Comparison of ENCODE assay signal across 1 cellular context in the genomic region with DNA sequence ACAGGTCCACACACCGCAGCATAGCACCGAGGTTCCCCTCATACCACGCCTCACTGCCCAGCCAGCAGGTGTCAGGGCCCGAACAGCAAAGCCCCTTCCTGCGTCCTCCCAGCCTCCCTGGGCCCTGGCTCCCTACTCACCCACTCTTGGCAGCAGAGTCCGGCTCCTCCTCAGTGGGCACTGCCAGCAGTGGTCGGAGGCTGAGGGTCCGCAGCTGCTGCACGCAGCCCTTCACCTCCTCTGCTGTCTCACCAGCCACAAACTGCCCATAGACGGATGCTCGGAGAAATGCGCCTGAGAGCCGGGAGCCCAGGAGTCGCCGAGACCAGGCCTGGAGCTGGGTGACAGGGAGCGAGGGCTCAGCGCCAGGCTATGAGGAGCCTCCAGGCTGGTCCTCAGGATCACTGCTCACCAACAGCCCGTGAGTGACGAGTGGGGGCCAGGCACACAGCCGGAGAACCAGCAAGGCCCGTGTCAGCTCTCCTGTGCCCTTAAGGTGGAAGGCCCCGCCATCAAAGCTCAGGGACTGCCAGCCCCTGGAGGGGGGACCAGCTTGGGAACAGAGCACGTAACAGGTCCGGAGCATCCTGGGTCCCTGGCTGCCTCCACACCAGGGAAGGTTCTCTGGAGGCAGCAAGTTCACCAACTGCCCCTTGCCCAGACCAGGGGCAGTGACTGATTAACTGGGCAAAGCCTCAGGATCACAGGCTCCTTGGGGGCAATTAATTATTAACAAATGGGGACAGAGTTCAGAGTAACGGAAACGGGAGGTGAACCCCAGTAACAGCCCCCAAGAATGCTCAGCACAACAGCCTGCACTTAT.
TF ChIP-seq lines count a peak whose summit lies in the region.

A gene with protein sequence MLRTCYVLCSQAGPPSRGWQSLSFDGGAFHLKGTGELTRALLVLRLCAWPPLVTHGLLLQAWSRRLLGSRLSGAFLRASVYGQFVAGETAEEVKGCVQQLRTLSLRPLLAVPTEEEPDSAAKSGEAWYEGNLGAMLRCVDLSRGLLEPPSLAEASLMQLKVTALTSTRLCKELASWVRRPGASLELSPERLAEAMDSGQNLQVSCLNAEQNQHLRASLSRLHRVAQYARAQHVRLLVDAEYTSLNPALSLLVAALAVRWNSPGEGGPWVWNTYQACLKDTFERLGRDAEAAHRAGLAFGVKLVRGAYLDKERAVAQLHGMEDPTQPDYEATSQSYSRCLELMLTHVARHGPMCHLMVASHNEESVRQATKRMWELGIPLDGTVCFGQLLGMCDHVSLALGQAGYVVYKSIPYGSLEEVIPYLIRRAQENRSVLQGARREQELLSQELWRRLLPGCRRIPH (minus strand): TSS at position 626 of the 823 bp plus-strand sequence. CDS start 40 bp downstream, at position 586.

TF ChIP-seq in HepG2, 621 proteins besides CTCF, POLR2A, EP300 and RAD21 (continued from another document and continues in another):
- TF ChIP-seq, protein P1, sequence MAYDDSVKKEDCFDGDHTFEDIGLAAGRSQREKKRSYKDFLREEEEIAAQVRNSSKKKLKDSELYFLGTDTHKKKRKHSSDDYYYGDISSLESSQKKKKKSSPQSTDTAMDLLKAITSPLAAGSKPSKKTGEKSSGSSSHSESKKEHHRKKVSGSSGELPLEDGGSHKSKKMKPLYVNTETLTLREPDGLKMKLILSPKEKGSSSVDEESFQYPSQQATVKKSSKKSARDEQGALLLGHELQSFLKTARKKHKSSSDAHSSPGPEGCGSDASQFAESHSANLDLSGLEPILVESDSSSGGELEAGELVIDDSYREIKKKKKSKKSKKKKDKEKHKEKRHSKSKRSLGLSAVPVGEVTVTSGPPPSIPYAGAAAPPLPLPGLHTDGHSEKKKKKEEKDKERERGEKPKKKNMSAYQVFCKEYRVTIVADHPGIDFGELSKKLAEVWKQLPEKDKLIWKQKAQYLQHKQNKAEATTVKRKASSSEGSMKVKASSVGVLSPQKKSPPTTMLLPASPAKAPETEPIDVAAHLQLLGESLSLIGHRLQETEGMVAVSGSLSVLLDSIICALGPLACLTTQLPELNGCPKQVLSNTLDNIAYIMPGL (CRISPR knock-in tag; IDR thresholded peaks at IDR 0.05; ENCODE audit: borderline replicate concordance in 1 of 2, low read depth in 1 of 2), result peak; percentile 42 to 77; a peak in 3 of 4 replicates
- 0 out of 2 replicates have a peak, but pooled peaks have one; percentile 25 for TF ChIP-seq SMAD1 (CRISPR knock-in tag; IDR thresholded peaks at IDR 0.05; ENCODE audit: borderline replicate concordance, low read depth)
- no peak for TF ChIP-seq BHLHE40 (IDR thresholded peaks at IDR 0.05; ENCODE audit: low read length)
- peak; percentile 82 for TF ChIP-seq THAP11 (CRISPR knock-in tag; IDR thresholded peaks at IDR 0.05)
- TF ChIP-seq, protein P2, sequence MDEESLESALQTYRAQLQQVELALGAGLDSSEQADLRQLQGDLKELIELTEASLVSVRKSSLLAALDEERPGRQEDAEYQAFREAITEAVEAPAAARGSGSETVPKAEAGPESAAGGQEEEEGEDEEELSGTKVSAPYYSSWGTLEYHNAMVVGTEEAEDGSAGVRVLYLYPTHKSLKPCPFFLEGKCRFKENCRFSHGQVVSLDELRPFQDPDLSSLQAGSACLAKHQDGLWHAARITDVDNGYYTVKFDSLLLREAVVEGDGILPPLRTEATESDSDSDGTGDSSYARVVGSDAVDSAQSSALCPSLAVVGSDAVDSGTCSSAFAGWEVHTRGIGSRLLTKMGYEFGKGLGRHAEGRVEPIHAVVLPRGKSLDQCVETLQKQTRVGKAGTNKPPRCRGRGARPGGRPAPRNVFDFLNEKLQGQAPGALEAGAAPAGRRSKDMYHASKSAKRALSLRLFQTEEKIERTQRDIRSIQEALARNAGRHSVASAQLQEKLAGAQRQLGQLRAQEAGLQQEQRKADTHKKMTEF (CRISPR knock-in tag; IDR thresholded peaks at IDR 0.05), result peak; percentile 70
- peak; percentile 27; the same call in 1 of the 2 replicates for TF ChIP-seq ZIK1 (CRISPR knock-in tag; IDR thresholded peaks at IDR 0.05; ENCODE audit: borderline replicate concordance, low read depth)
- no peak for TF ChIP-seq ZNF234 (CRISPR knock-in tag; conservative IDR thresholded peaks at IDR 0.05)
- no peak for TF ChIP-seq ATF7-NPFF (CRISPR knock-in tag; IDR thresholded peaks at IDR 0.05; ENCODE audit: low read depth)
- no peak for TF ChIP-seq ATF1 (CRISPR knock-in tag; IDR thresholded peaks at IDR 0.05)
- TF ChIP-seq, protein P3, sequence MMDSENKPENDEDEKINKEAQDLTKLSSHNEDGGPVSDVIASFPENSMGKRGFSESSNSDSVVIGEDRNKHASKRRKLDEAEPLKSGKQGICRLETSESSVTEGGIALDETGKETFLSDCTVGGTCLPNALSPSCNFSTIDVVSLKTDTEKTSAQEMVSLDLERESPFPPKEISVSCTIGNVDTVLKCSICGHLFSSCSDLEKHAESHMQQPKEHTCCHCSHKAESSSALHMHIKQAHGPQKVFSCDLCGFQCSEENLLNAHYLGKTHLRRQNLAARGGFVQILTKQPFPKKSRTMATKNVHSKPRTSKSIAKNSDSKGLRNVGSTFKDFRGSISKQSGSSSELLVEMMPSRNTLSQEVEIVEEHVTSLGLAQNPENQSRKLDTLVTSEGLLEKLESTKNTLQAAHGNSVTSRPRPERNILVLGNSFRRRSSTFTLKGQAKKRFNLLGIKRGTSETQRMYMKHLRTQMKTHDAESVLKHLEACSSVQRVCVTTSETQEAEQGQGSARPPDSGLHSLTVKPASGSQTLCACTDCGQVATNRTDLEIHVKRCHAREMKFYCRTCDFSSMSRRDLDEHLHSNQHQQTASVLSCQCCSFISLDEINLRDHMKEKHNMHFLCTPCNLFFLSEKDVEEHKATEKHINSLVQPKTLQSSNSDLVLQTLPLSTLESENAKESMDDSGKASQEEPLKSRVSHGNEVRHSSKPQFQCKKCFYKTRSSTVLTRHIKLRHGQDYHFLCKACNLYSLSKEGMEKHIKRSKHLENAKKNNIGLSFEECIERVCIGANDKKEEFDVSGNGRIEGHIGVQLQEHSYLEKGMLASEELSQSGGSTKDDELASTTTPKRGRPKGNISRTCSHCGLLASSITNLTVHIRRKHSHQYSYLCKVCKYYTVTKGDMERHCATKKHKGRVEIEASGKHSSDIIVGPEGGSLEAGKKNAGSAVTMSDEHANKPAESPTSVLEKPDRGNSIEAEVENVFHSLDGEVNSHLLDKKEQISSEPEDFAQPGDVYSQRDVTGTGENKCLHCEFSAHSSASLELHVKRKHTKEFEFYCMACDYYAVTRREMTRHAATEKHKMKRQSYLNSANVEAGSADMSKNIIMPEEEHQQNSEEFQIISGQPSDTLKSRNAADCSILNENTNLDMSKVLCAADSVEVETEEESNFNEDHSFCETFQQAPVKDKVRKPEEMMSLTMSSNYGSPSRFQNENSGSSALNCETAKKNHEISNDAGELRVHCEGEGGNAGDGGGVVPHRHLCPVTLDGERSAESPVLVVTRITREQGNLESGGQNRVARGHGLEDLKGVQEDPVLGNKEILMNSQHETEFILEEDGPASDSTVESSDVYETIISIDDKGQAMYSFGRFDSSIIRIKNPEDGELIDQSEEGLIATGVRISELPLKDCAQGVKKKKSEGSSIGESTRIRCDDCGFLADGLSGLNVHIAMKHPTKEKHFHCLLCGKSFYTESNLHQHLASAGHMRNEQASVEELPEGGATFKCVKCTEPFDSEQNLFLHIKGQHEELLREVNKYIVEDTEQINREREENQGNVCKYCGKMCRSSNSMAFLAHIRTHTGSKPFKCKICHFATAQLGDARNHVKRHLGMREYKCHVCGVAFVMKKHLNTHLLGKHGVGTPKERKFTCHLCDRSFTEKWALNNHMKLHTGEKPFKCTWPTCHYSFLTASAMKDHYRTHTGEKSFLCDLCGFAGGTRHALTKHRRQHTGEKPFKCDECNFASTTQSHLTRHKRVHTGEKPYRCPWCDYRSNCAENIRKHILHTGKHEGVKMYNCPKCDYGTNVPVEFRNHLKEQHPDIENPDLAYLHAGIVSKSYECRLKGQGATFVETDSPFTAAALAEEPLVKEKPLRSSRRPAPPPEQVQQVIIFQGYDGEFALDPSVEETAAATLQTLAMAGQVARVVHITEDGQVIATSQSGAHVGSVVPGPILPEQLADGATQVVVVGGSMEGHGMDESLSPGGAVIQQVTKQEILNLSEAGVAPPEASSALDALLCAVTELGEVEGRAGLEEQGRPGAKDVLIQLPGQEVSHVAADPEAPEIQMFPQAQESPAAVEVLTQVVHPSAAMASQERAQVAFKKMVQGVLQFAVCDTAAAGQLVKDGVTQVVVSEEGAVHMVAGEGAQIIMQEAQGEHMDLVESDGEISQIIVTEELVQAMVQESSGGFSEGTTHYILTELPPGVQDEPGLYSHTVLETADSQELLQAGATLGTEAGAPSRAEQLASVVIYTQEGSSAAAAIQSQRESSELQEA (CRISPR knock-in tag; IDR thresholded peaks at IDR 0.05; ENCODE audit: not compliant biosample characterization), result peak; percentile 20
- TF ChIP-seq, protein P4, sequence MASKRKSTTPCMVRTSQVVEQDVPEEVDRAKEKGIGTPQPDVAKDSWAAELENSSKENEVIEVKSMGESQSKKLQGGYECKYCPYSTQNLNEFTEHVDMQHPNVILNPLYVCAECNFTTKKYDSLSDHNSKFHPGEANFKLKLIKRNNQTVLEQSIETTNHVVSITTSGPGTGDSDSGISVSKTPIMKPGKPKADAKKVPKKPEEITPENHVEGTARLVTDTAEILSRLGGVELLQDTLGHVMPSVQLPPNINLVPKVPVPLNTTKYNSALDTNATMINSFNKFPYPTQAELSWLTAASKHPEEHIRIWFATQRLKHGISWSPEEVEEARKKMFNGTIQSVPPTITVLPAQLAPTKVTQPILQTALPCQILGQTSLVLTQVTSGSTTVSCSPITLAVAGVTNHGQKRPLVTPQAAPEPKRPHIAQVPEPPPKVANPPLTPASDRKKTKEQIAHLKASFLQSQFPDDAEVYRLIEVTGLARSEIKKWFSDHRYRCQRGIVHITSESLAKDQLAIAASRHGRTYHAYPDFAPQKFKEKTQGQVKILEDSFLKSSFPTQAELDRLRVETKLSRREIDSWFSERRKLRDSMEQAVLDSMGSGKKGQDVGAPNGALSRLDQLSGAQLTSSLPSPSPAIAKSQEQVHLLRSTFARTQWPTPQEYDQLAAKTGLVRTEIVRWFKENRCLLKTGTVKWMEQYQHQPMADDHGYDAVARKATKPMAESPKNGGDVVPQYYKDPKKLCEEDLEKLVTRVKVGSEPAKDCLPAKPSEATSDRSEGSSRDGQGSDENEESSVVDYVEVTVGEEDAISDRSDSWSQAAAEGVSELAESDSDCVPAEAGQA (IDR thresholded peaks at IDR 0.05; ENCODE audit: low read depth), result no peak
- TF ChIP-seq, protein P4 (CRISPR knock-in tag; IDR thresholded peaks at IDR 0.05; ENCODE audit: borderline replicate concordance), result no peak
- no peak for TF ChIP-seq JDP2 (CRISPR knock-in tag; IDR thresholded peaks at IDR 0.05; ENCODE audit: borderline replicate concordance)
- TF ChIP-seq ZKSCAN5 (CRISPR knock-in tag; IDR thresholded peaks at IDR 0.05), result no peak
- peak; percentile 69 for TF ChIP-seq HNF4G (IDR thresholded peaks at IDR 0.05; ENCODE audit: borderline replicate concordance, low read depth, low read length)
- no peak; the same call in 1 of the 2 replicates for TF ChIP-seq HNF4G (CRISPR knock-in tag; IDR thresholded peaks at IDR 0.05; ENCODE audit: borderline replicate concordance, low read depth)
- no peak; the same call in 1 of the 2 replicates for TF ChIP-seq KLF6 (CRISPR knock-in tag; IDR thresholded peaks at IDR 0.05)
- TF ChIP-seq ZNF569 (CRISPR knock-in tag; IDR thresholded peaks at IDR 0.05; ENCODE audit: borderline replicate concordance), result no peak
- TF ChIP-seq, protein P5, sequence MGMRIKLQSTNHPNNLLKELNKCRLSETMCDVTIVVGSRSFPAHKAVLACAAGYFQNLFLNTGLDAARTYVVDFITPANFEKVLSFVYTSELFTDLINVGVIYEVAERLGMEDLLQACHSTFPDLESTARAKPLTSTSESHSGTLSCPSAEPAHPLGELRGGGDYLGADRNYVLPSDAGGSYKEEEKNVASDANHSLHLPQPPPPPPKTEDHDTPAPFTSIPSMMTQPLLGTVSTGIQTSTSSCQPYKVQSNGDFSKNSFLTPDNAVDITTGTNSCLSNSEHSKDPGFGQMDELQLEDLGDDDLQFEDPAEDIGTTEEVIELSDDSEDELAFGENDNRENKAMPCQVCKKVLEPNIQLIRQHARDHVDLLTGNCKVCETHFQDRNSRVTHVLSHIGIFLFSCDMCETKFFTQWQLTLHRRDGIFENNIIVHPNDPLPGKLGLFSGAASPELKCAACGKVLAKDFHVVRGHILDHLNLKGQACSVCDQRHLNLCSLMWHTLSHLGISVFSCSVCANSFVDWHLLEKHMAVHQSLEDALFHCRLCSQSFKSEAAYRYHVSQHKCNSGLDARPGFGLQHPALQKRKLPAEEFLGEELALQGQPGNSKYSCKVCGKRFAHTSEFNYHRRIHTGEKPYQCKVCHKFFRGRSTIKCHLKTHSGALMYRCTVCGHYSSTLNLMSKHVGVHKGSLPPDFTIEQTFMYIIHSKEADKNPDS (CRISPR knock-in tag; IDR thresholded peaks at IDR 0.05), result peak; percentile 22; the same call in 1 of the 2 replicates
- no peak for TF ChIP-seq HNRNPUL1 (IDR thresholded peaks at IDR 0.05; ENCODE audit: low read depth, low read length)
- TF ChIP-seq, protein P6, sequence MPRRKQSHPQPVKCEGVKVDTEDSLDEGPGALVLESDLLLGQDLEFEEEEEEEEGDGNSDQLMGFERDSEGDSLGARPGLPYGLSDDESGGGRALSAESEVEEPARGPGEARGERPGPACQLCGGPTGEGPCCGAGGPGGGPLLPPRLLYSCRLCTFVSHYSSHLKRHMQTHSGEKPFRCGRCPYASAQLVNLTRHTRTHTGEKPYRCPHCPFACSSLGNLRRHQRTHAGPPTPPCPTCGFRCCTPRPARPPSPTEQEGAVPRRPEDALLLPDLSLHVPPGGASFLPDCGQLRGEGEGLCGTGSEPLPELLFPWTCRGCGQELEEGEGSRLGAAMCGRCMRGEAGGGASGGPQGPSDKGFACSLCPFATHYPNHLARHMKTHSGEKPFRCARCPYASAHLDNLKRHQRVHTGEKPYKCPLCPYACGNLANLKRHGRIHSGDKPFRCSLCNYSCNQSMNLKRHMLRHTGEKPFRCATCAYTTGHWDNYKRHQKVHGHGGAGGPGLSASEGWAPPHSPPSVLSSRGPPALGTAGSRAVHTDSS (CRISPR knock-in tag; conservative IDR thresholded peaks at IDR 0.05), result no peak
- TF ChIP-seq ZBTB42 (CRISPR knock-in tag; IDR thresholded peaks at IDR 0.05), result no peak
- no peak for TF ChIP-seq MTF2 (CRISPR knock-in tag; IDR thresholded peaks at IDR 0.05; ENCODE audit: borderline replicate concordance)
- TF ChIP-seq ZNF331 (CRISPR knock-in tag; IDR thresholded peaks at IDR 0.05), result peak; percentile 39; the same call in 1 of the 2 replicates
- TF ChIP-seq ZNF224 (CRISPR knock-in tag; IDR thresholded peaks at IDR 0.05), result peak; percentile 66; the same call in 1 of the 2 replicates
- TF ChIP-seq ADNP (CRISPR knock-in tag; IDR thresholded peaks at IDR 0.05), result no peak
- TF ChIP-seq SIN3A (IDR thresholded peaks at IDR 0.05; ENCODE audit: borderline replicate concordance, low read depth, low read length), result peak; percentile 62; the same call in 1 of the 2 replicates
